ENCODE assay signal across 16 cellular contexts in the genomic region with DNA sequence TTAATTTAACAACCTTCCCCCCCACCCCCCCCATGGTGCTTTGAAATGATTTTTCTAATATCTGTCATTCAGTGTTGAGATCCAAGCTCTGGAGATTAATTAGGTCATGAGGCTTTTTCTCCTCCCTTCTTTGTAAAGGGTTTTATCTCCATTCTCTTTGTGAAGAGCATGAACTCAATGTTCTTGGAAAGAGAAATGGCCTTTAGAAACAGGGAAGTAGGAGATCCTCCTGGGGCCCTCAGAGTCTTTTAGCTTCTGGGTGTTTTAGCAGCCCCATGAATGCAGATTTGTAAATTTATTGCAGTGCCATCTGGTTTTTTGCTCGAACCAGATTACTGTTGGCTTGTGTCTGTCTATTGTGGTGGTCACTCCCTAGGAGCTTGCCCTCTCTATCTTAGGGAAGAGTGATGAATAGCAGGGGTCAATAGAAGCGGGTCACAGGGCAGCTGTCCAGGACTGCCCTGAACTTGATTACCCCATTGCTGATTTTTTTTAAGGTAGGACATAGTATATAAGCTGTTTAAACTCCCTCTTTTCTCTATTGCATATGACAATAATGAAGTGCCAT.
"Had no signal": no experiment of that assay in that cellular context is flagged by ENCODE, and none has a peak within 500 bp of the region (broad histone marks: within the 10 kb centered on the region; RNA-seq: fewer than 3 reads in every experiment).

No MANE protein-coding gene starts in this region.

- H3K27me3 Mint-ChIP-seq: activated CD4-positive, alpha-beta memory T cell treated with anti-CD3 and anti-CD28 coated beads, Interleukin-2, amount 10 ng/mL, durations not matched to agents 7 days and 5 days; activated CD4-positive, alpha-beta T cell treated with anti-CD3 and anti-CD28 coated beads for 36 hours; naive B cell; stimulated activated memory B cell treated with anti-CD40 and anti-IgM and Interleukin-4, amounts not matched to agents 10 μg/mL and 1 μg/mL and 100 μg/mL, for 72 hours had no signal

- ATAC-seq: activated CD4-positive, alpha-beta T cell treated with anti-CD3 and anti-CD28 coated beads for 36 hours; gastrocnemius medialis; lower lobe of right lung; right lobe of liver; stimulated activated memory B cell treated with anti-CD40 and anti-IgM and Interleukin-4, amounts not matched to agents 10 μg/mL and 1 μg/mL and 100 μg/mL, for 72 hours had no signal

- H3K36me3 Mint-ChIP-seq: stimulated activated memory B cell treated with anti-CD40 and anti-IgM and Interleukin-4, amounts not matched to agents 10 μg/mL and 1 μg/mL and 100 μg/mL, for 72 hours had no signal

- H3K27ac Mint-ChIP-seq: activated CD4-positive, alpha-beta memory T cell treated with anti-CD3 and anti-CD28 coated beads, Interleukin-2, amount 10 ng/mL, durations not matched to agents 7 days and 5 days; activated CD4-positive, alpha-beta T cell treated with anti-CD3 and anti-CD28 coated beads for 36 hours; activated T-helper 1 cell treated with anti-CD3 and anti-CD28 coated beads, Interleukin-12 subunit alpha, Interleukin-12 subunit beta, Interleukin-2, Interleukin-4 antibody, amounts not matched to agents 30 ng/mL and 10 ng/mL and 1 ng/mL, durations not matched to agents 14 hours and 24 hours and 36 hours; stimulated activated memory B cell treated with anti-CD40 and anti-IgM and Interleukin-4, amounts not matched to agents 10 μg/mL and 1 μg/mL and 100 μg/mL, for 72 hours; T-helper 2 cell treated with Interferon-gamma antibody and Interleukin-4, amounts not matched to agents 5 μg/mL and 100 μg/mL, for 36 hours had no signal

- H3K9me3 Mint-ChIP-seq: activated CD4-positive, alpha-beta memory T cell treated with anti-CD3 and anti-CD28 coated beads, Interleukin-2, amount 10 ng/mL, durations not matched to agents 7 days and 5 days; activated T-helper 1 cell treated with anti-CD3 and anti-CD28 coated beads, Interleukin-12 subunit alpha, Interleukin-12 subunit beta, Interleukin-2, Interleukin-4 antibody, amounts not matched to agents 30 ng/mL and 10 ng/mL and 1 ng/mL, durations not matched to agents 14 hours and 24 hours and 36 hours; naive B cell; stimulated activated memory B cell treated with anti-CD40 and anti-IgM and Interleukin-4, amounts not matched to agents 10 μg/mL and 1 μg/mL and 100 μg/mL, for 72 hours; T-helper 2 cell treated with Interferon-gamma antibody and Interleukin-4, amounts not matched to agents 5 μg/mL and 100 μg/mL, for 36 hours had no signal

- H3K4me3 Mint-ChIP-seq: activated CD4-positive, alpha-beta memory T cell treated with anti-CD3 and anti-CD28 coated beads, Interleukin-2, amount 10 ng/mL, durations not matched to agents 7 days and 5 days; activated CD4-positive, alpha-beta T cell treated with anti-CD3 and anti-CD28 coated beads for 36 hours; activated T-helper 1 cell treated with anti-CD3 and anti-CD28 coated beads, Interleukin-12 subunit alpha, Interleukin-12 subunit beta, Interleukin-2, Interleukin-4 antibody, amounts not matched to agents 30 ng/mL and 10 ng/mL and 1 ng/mL, durations not matched to agents 14 hours and 24 hours and 36 hours; naive B cell; stimulated activated memory B cell treated with anti-CD40 and anti-IgM and Interleukin-4, amounts not matched to agents 10 μg/mL and 1 μg/mL and 100 μg/mL, for 72 hours; T-helper 2 cell treated with Interferon-gamma antibody and Interleukin-4, amounts not matched to agents 5 μg/mL and 100 μg/mL, for 36 hours had no signal

- DNase-seq: activated CD4-positive, alpha-beta memory T cell treated with anti-CD3 and anti-CD28 coated beads, Interleukin-2, amount 10 ng/mL, durations not matched to agents 7 days and 5 days; activated CD4-positive, alpha-beta T cell treated with anti-CD3 and anti-CD28 coated beads for 36 hours; activated naive CD4-positive, alpha-beta T cell; colonic mucosa; effector CD8-positive, alpha-beta T cell; gastrocnemius medialis; kidney; lower lobe of right lung; midbrain; naive B cell; right lobe of liver; SW 1271 had no signal

- FAIRE-seq: astrocyte, kidney had no signal
